In the genomic region with DNA sequence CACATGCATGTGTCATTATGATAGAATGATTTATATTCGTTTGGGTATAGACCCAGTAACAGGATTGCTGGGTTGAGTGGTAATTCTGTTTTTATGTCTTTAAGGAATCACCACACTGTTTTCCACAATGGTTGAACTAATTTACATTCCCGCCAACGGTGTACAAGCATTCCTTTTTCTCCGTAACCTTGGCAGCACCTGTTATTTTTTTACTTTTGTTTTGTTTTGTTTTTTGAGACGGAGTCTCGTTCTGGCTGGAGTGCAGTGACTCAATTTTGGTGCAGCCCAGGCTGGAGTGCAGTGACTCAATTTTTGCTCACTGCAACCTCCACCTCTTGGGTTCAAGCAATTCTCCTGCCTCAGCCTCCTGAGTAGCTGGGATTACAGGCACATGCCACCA, we compare ENCODE assay signal across 33 cellular contexts. TPM values are rescaled to one million over a fixed set of nuclear protein-coding genes. Genes with fewer than 3 reads are reported as not detected.
"Had no signal": no experiment of that assay in that cellular context is flagged by ENCODE, and none has a peak within 500 bp of the region (broad histone marks: within the 10 kb centered on the region; RNA-seq: fewer than 3 reads in every experiment).

No MANE protein-coding gene starts in this region.

- H3K9me3 ChIP-seq: esophagus squamous epithelium had no signal

- H3K4me1 ChIP-seq: esophagus squamous epithelium, gastroesophageal sphincter had no signal

- H3K27ac ChIP-seq: brain microvascular endothelial cell, epithelial cell of prostate, esophagus squamous epithelium, gastroesophageal sphincter, heart right ventricle, WERI-Rb-1 had no signal

- DNase-seq: activated B cell treated with CpG ODN at 0.5 μM for 24 hours; activated CD4-positive, alpha-beta memory T cell treated with anti-CD3 and anti-CD28 coated beads, Interleukin-2, amount 10 ng/mL, durations not matched to agents 7 days and 5 days; activated CD4-positive, alpha-beta T cell treated with anti-CD3 and anti-CD28 coated beads for 48 hours; activated CD4-positive, alpha-beta T cell treated with anti-CD3 and anti-CD28 coated beads, Interleukin-2, amount 50 U/mL, for 4 hours; activated effector memory CD4-positive, alpha-beta T cell treated with Interleukin-2 at 50 U/mL for 16 hours; activated gamma-delta T cell treated with Interleukin-2 at 50 U/mL for 16 hours; activated naive CD4-positive, alpha-beta T cell treated with anti-CD3 and anti-CD28 coated beads, Interleukin-2, amount 50 U/mL, for 16 hours; activated naive CD4-positive, alpha-beta T cell treated with Interleukin-2 at 50 U/mL for 16 hours; activated T-cell treated with anti-CD3 and anti-CD28 coated beads, Interleukin-2, amount 50 U/mL, for 4 hours; amniotic stem cell; anterior cingulate cortex; brain microvascular endothelial cell; caudate nucleus; cortex of kidney; dermis blood vessel endothelial cell; effector CD4-positive, alpha-beta T cell; effector memory CD8-positive, alpha-beta T cell; esophagus squamous epithelium; foreskin melanocyte; heart right ventricle; T-helper 2 cell; WERI-Rb-1 had no signal

- ATAC-seq: activated CD4-positive, CD25-positive, alpha-beta regulatory T cell treated with anti-CD3 and anti-CD28 coated beads, Interleukin-2, amount 50 U/mL, for 24 hours; activated T-cell treated with anti-CD3 and anti-CD28 coated beads, Interleukin-2, amount 50 U/mL, for 4 hours; activated T-helper 17 cell treated with anti-CD3 and anti-CD28 coated beads, Interleukin-2, amount 50 U/mL, for 72 hours; effector memory CD8-positive, alpha-beta T cell; gastroesophageal sphincter; heart right ventricle had no signal

- H3K36me3 ChIP-seq: brain microvascular endothelial cell, esophagus squamous epithelium, gastroesophageal sphincter, heart right ventricle, WERI-Rb-1 had no signal

- FAIRE-seq: astrocyte, colon, TTC549 had no signal

- H3K4me3 ChIP-seq: esophagus squamous epithelium, gastroesophageal sphincter, heart right ventricle had no signal

- H3K27me3 ChIP-seq: brain microvascular endothelial cell, gastroesophageal sphincter, heart right ventricle had no signal

RNA-seq across cellular contexts. Expression of a gene that starts 8.5 kb away (rescaled TPM):
- total RNA-seq: activated B cell treated with CpG ODN at 0.5 μM for 24 hours; activated CD4-positive, alpha-beta memory T cell treated with anti-CD3 and anti-CD28 coated beads, Interleukin-2, amount 10 ng/mL, durations not matched to agents 7 days and 5 days; activated T-helper 17 cell treated with anti-CD3 and anti-CD28 coated beads, Interleukin-2, amount 50 U/mL, for 72 hours; chondrocyte; dermis blood vessel endothelial cell; fibroblast of lung; fibroblast of villous mesenchyme; glomerular endothelial cell had no signal
